ENCODE assay signal across 21 cellular contexts in genomic region chr3:139646505-139646904, GRCh38. TPM values are rescaled to one million over a fixed set of nuclear protein-coding genes. Genes with fewer than 3 reads are reported as not detected.
DNase-seq lines count a peak whose midpoint lies in the region; ATAC-seq, FAIRE-seq and TF ChIP-seq lines count a peak whose summit lies in the region.
"Had no signal": no experiment of that assay in that cellular context is flagged by ENCODE, and none has a peak within 500 bp of the region (broad histone marks: within the 10 kb centered on the region; RNA-seq: fewer than 3 reads in every experiment).

No MANE protein-coding gene starts in this region.

- no peaks in the 10 kb centered on the region for H3K9me2 ChIP-seq in PC-3 (replicated peaks; ENCODE audit: low read length)

- H3K27ac ChIP-seq in HepG2 (ENCODE audit: extremely low read length, insufficient read depth, low read length) = no peak overlapping the region
- H3K27ac ChIP-seq in right lobe of liver = no peak overlapping the region
- no peak overlapping the region for H3K27ac ChIP-seq in K562 (ENCODE audit: extremely low read depth, low read depth, low read length)
- H3K27ac ChIP-seq in PC-3 (ENCODE audit: low read length) = no peak overlapping the region
- H3K27ac ChIP-seq: 22Rv1, BLaER1 had no signal

- TF ChIP-seq POLR2A in HepG2 (IDR thresholded peaks at IDR 0.05; ENCODE audit: insufficient read depth in 1 of 2, low read depth in 2 of 2, low read length in 2 of 2) (no peak), right lobe of liver (IDR thresholded peaks at IDR 0.05) (no peak), K562 (conservative IDR thresholded peaks at IDR 0.05) (no peak)

- no peaks in the 10 kb centered on the region for H3F3A ChIP-seq in PC-3 (ENCODE audit: low read length, unreplicated experiment)

- CTCF ChIA-PET in HepG2 (lab: Yijun Ruan, JAX; ENCODE audit: low intra/inter-chr PET ratio, low total read pairs) (no interaction called here), K562 (lab: Yijun Ruan, JAX; ENCODE audit: low intra/inter-chr PET ratio) (no interaction called here), PC-3 (lab: Charles Lee) (no interaction called here)

- H3K79me2 ChIP-seq in HepG2 (ENCODE audit: insufficient read depth, low read length) (no peaks in the 10 kb centered on the region), K562 (ENCODE audit: control insufficient read depth, insufficient read depth, low read length) (no peaks in the 10 kb centered on the region), PC-3 (ENCODE audit: low read length) (no peaks in the 10 kb centered on the region)

- TF ChIP-seq RAD21 in HepG2 (CRISPR knock-in tag; IDR thresholded peaks at IDR 0.05) = no peak
- no peak for TF ChIP-seq RAD21 in K562 (CRISPR knock-in tag; conservative IDR thresholded peaks at IDR 0.05 in 1 of 2, IDR thresholded peaks at IDR 0.05 in 1 of 2)

- DNase-seq in HepG2 (ENCODE audit: low spot score) = no peak
- no peak for DNase-seq in right lobe of liver
- DNase-seq in K562 (ENCODE audit: extremely low read depth in 1 of 4, low spot score in 3 of 4) = no peak
- no peak for DNase-seq in PC-3
- DNase-seq: ACHN; BE2C; C1 segment of cervical spinal cord; Caco-2; Calu3; CD4-positive, alpha-beta T cell; CD8-positive, alpha-beta T cell; DMS79 treated with DMSO at 0.1 percent for 48 hours; GF-D8 had no signal

- H3K27me3 ChIP-seq in HepG2 (ENCODE audit: control insufficient read depth in 1 of 2, insufficient read depth in 2 of 2, low read length in 2 of 2) = no peaks in the 10 kb centered on the region
- H3K27me3 ChIP-seq in right lobe of liver = no peaks in the 10 kb centered on the region
- H3K27me3 ChIP-seq in K562 (ENCODE audit: control insufficient read depth in 2 of 2, insufficient read depth in 2 of 2, low read length in 2 of 2) = no peaks in the 10 kb centered on the region; a peak in 1 of 5 replicates
- H3K27me3 ChIP-seq in PC-3 (ENCODE audit: low read length) = no peaks in the 10 kb centered on the region
- H3K27me3 ChIP-seq: BE2C, BLaER1 had no signal

- no peaks in the 10 kb centered on the region for H4K20me1 ChIP-seq in HepG2 (ENCODE audit: insufficient read depth, low read length)
- H4K20me1 ChIP-seq in K562 (replicated peaks; ENCODE audit: control insufficient read depth, insufficient read depth, low read length) = no peaks in the 10 kb centered on the region
- no peaks in the 10 kb centered on the region for H4K20me1 ChIP-seq in PC-3 (ENCODE audit: low read length)
- H4K20me1 ChIP-seq: BLaER1 had no signal

- H3K9me3 ChIP-seq in HepG2 (ENCODE audit: low read length) = no peaks in the 10 kb centered on the region
- H3K9me3 ChIP-seq in right lobe of liver = no peaks in the 10 kb centered on the region
- H3K9me3 ChIP-seq in K562 (replicated peaks; ENCODE audit: control insufficient read depth, insufficient read depth, low read depth, low read length) = no peaks in the 10 kb centered on the region; the same call in 1 of the 2 replicates
- no peaks in the 10 kb centered on the region for H3K9me3 ChIP-seq in PC-3 (ENCODE audit: low read length)
- H3K9me3 ChIP-seq: BE2C, BLaER1, Caco-2 had no signal

- TF ChIP-seq EP300 in HepG2 (IDR thresholded peaks at IDR 0.05; ENCODE audit: low read depth in 2 of 2, low read length in 2 of 2) (no peak), HepG2 (CRISPR knock-in tag; IDR thresholded peaks at IDR 0.05; ENCODE audit: borderline replicate concordance) (no peak), K562 (IDR thresholded peaks at IDR 0.05; ENCODE audit: low read length) (no peak)

- TF ChIP-seq CTCF in HepG2 (CRISPR knock-in tag; IDR thresholded peaks at IDR 0.05) = no peak
- no peak for TF ChIP-seq CTCF in right lobe of liver (IDR thresholded peaks at IDR 0.05)
- TF ChIP-seq CTCF in K562 (IDR thresholded peaks at IDR 0.05 in 2 of 3, conservative IDR thresholded peaks at IDR 0.05 in 1 of 3; ENCODE audit: insufficient read depth in 2 of 3, low read depth in 1 of 3, low read length in 3 of 3) = no peak
- TF ChIP-seq CTCF in PC-3 (conservative IDR thresholded peaks at IDR 0.05; ENCODE audit: low read depth, low read length) = no peak

- WGBS in HepG2 (ENCODE audit: low lambda C conversion rate) = 83% methylated on average over 4 of the region's 4 CpGs
- WGBS in right lobe of liver (ENCODE audit: insufficient coverage, low coverage, low lambda C conversion rate, missing lambda C conversion rate) = 92% methylated on average over 4 of the region's 4 CpGs
- WGBS in K562 (ENCODE audit: insufficient coverage, low coverage, missing lambda C conversion rate) = 5% methylated on average over 4 of the region's 4 CpGs

- no peaks in the 10 kb centered on the region for H3K36me3 ChIP-seq in HepG2 (replicated peaks in 1 of 2; ENCODE audit: control insufficient read depth in 1 of 2, insufficient read depth in 2 of 2, low read length in 2 of 2)
- H3K36me3 ChIP-seq in right lobe of liver = no peaks in the 10 kb centered on the region
- no peaks in the 10 kb centered on the region for H3K36me3 ChIP-seq in K562 (ENCODE audit: control insufficient read depth, insufficient read depth, low read length)
- no peaks in the 10 kb centered on the region for H3K36me3 ChIP-seq in PC-3 (ENCODE audit: low read depth, low read length)
- H3K36me3 ChIP-seq: BE2C, BLaER1 had no signal

- no peak overlapping the region for H3K4me2 ChIP-seq in HepG2 (ENCODE audit: low read depth, low read length)
- no peak overlapping the region for H3K4me2 ChIP-seq in K562 (ENCODE audit: insufficient read depth, low read length)
- H3K4me2 ChIP-seq in PC-3 (ENCODE audit: low read length) = no peak overlapping the region
- H3K4me2 ChIP-seq: BLaER1 had no signal

- FAIRE-seq in HepG2 (lab: Jason Lieb, UNC) = no peak
- FAIRE-seq in K562 (lab: Jason Lieb, UNC) = no peak
- FAIRE-seq: D721Med, G401.6, GM12891, GM19239 had no signal

- ATAC-seq in HepG2 (no peak), right lobe of liver (no peak), K562 (no peak), PC-3 (no peak), HG03135 (IDR thresholded peaks at IDR 0.05; ENCODE audit: unreplicated experiment) (no peak)
- ATAC-seq: CD8-positive, alpha-beta T cell had no signal

- intact Hi-C loops in HepG2 (cut with micrococcal nuclease; ENCODE audit: unreplicated experiment) = no loop called here
- intact Hi-C loops in right lobe of liver (cut with DNase I) = no loop called here
- intact Hi-C loops in K562 (cut with micrococcal nuclease) = no loop called here
- intact Hi-C loops in PC-3 (cut with micrococcal nuclease) = no loop called here

- H3K9me1 ChIP-seq in K562 (ENCODE audit: control insufficient read depth, insufficient read depth, low read length) = no peaks in the 10 kb centered on the region

- no peaks in the 10 kb centered on the region for H3K4me1 ChIP-seq in HepG2 (ENCODE audit: insufficient read depth, low read length)
- H3K4me1 ChIP-seq in right lobe of liver = no peaks in the 10 kb centered on the region
- H3K4me1 ChIP-seq in K562 (replicated peaks in 1 of 2; ENCODE audit: control insufficient read depth in 2 of 2, insufficient read depth in 2 of 2, low read length in 2 of 2) = no peaks in the 10 kb centered on the region
- H3K4me1 ChIP-seq in PC-3 (ENCODE audit: insufficient read depth, low read length) = no peaks in the 10 kb centered on the region
- H3K4me1 ChIP-seq: BE2C had no signal

- H2AFZ ChIP-seq in HepG2 (ENCODE audit: low read length) (no peak overlapping the region), K562 (ENCODE audit: low read depth, low read length) (no peak overlapping the region), PC-3 (ENCODE audit: low read length) (no peak overlapping the region)

- H3K4me3 ChIP-seq in HepG2 (replicated peaks in 1 of 3; ENCODE audit: insufficient read depth in 1 of 3, low read depth in 2 of 3, low read length in 3 of 3) (no peak overlapping the region), right lobe of liver (no peak overlapping the region), K562 (no peak overlapping the region), PC-3 (ENCODE audit: low read length) (no peak overlapping the region)
- H3K4me3 ChIP-seq: BLaER1 had no signal

- POLR2A ChIA-PET in HepG2 (lab: Yijun Ruan, JAX) (no interaction called here), K562 (lab: Yijun Ruan, JAX) (no interaction called here), PC-3 (lab: Charles Lee; ENCODE audit: unreplicated experiment) (no interaction called here)

- no peak overlapping the region for H3K9ac ChIP-seq in HepG2 (ENCODE audit: insufficient read depth, low read depth, low read length)
- no peak overlapping the region for H3K9ac ChIP-seq in K562 (ENCODE audit: insufficient read depth in 1 of 2, low read depth in 2 of 2, low read length in 2 of 2)
- H3K9ac ChIP-seq in PC-3 (ENCODE audit: low read length) = no peak overlapping the region
- H3K9ac ChIP-seq: BLaER1 had no signal

- BruUV-seq in HepG2 (replicated peaks; lab: Mats Ljungman, UMichigan) (no TSS peak), K562 (replicated peaks; lab: Mats Ljungman, UMichigan) (no TSS peak), PC-3 (replicated peaks; lab: Mats Ljungman, UMichigan) (no TSS peak)

- in situ Hi-C loops in HepG2 (cut with HindIII; ENCODE audit: extremely low pct_ligation_motif_present, low pct_unique_long_range_greater_than_20kb) (no loop called here), K562 (cut with MboI) (no loop called here)

RNA-seq across cellular contexts. Expression of gene NMNAT3, which starts 31.3 kb away (rescaled TPM):
- total RNA-seq in HepG2 (2016; rRNA removed; fragmentation: Illumina TruSeq; extraction: Trizol) (6.1 TPM in 2 replicates), right lobe of liver (1 to 10 TPM; 1.3 to 3.6 (median 2.6) TPM), K562 (2014; rRNA removed) (7.4 and 8.5 TPM in 2 replicates), K562 (2014; rRNA removed; fragmentation: Illumina TruSeq; extraction: Trizol) (6.1 and 6.7 TPM in 2 replicates), K562 (2015; rRNA removed; fragmentation: Illumina TruSeq; extraction: Trizol) (5.3 and 6.6 TPM in 2 replicates), K562 (2021) (6.8 and 7.1 TPM in 2 replicates), PC-3 (2014; rRNA removed) (4.8 and 6.5 TPM in 2 replicates)
- 3.7 and 5.4 TPM in 2 replicates for total RNA-seq in HepG2 (2016; cell fraction: cytosol; rRNA removed; fragmentation: Illumina TruSeq; extraction: Trizol; ENCODE audit: low read depth)
- total RNA-seq in HepG2 (2016; cell fraction: insoluble cytoplasmic fraction; rRNA removed; fragmentation: Illumina TruSeq; extraction: Trizol) = 5.3 and 6.5 TPM in 2 replicates
- total RNA-seq in HepG2 (2016; cell fraction: membrane; rRNA removed; fragmentation: Illumina TruSeq; extraction: Trizol) = 6.8 and 7.5 TPM in 2 replicates
- total RNA-seq in HepG2 (2016; cell fraction: nucleus; rRNA removed; fragmentation: Illumina TruSeq; extraction: Trizol) = 8.3 and 8.5 TPM in 2 replicates
- polyA plus RNA-seq in HepG2 (2011; rRNA removed) (6.9 and 7.0 TPM in 2 replicates), K562 (2011; rRNA removed) (3.8 and 4.8 TPM in 2 replicates), K562 (2014; fragmentation: Illumina TruSeq; extraction: Trizol) (6.5 and 7.0 TPM in 2 replicates), K562 (2014; fragmentation: Nextera tagmentation; extraction: Ambion mirVana) (1 to 10 TPM; 2.3 to 3.1 TPM), K562 (2014; rRNA removed) (8.3 and 12.5 TPM in 2 replicates)
- 5.9 and 8.3 TPM in 2 replicates for polyA plus RNA-seq in HepG2 (2011; cell fraction: cytosol; rRNA removed)
- 6.3 and 7.2 TPM in 2 replicates for polyA plus RNA-seq in HepG2 (2011; cell fraction: nucleus; rRNA removed)
- 3.3 and 4.1 TPM in 2 replicates for polyA plus RNA-seq in HepG2 (2012)
- polyA plus RNA-seq in HepG2 (2016; cell fraction: cytosol; fragmentation: Illumina TruSeq; extraction: Trizol; ENCODE audit: low read depth) = 4.1 and 4.8 TPM in 2 replicates
- polyA plus RNA-seq in HepG2 (2016; cell fraction: insoluble cytoplasmic fraction; fragmentation: Illumina TruSeq; extraction: Trizol; ENCODE audit: low read depth) = 6.2 and 6.9 TPM in 2 replicates
- polyA plus RNA-seq in HepG2 (2016; cell fraction: membrane; fragmentation: Illumina TruSeq; extraction: Trizol; ENCODE audit: low read depth) = 4.8 and 6.5 TPM in 2 replicates
- polyA plus RNA-seq in HepG2 (2016; cell fraction: nucleus; fragmentation: Illumina TruSeq; extraction: Trizol; ENCODE audit: insufficient read depth, low read depth) = 5.8 and 7.8 TPM in 2 replicates
- 3.4 and 15.6 TPM in 2 replicates for polyA minus RNA-seq in HepG2 (2011; rRNA and poly(A)+ RNA removed; ENCODE audit: low replicate concordance)
- polyA minus RNA-seq in HepG2 (2011; cell fraction: cytosol; rRNA and poly(A)+ RNA removed) = 2.8 and 4.8 TPM in 2 replicates
- 12.8 and 14.9 TPM in 2 replicates for polyA minus RNA-seq in HepG2 (2011; cell fraction: nucleus; rRNA and poly(A)+ RNA removed)
- 4.4 and 10.3 TPM in 2 replicates for total RNA-seq in K562 (2011; cell fraction: chromatin; rRNA removed; ENCODE audit: low replicate concordance)
- 4.2 and 6.3 TPM in 2 replicates for total RNA-seq in K562 (2011; cell fraction: nucleolus; rRNA removed)
- 6.5 and 8.8 TPM in 2 replicates for total RNA-seq in K562 (2011; cell fraction: nucleoplasm; rRNA removed)
- 5.0 and 11.0 TPM in 2 replicates for polyA plus RNA-seq in K562 (2011; cell fraction: cytosol; rRNA removed)
- 4.8 and 11.5 TPM in 2 replicates for polyA plus RNA-seq in K562 (2011; cell fraction: nucleus; rRNA removed)
- 7.6 and 9.0 TPM in 2 replicates for polyA plus RNA-seq in K562 (2012)
- polyA minus RNA-seq in K562 (2011; rRNA and poly(A)+ RNA removed) = 3.4 and 5.1 TPM in 2 replicates
- polyA minus RNA-seq in K562 (2011; cell fraction: cytosol; rRNA and poly(A)+ RNA removed) = 2.2 and 2.9 TPM in 2 replicates
- 5.7 and 5.8 TPM in 2 replicates for polyA minus RNA-seq in K562 (2011; cell fraction: nucleus; rRNA and poly(A)+ RNA removed)
- total RNA-seq: A172 had no signal

Comparison
In these comparisons a context has a peak if more than half of its experiments do, and no peak if none do; other contexts are left out.
1. Of the 241 proteins assayed by ChIP-seq in both HepG2 and K562: peak only in HepG2: none; only in K562: none; in both: MAFF and MAFK; in neither: 239.